ENCODE assay signal across 19 cellular contexts in genomic region chr2:210478661-210479060, GRCh38. TPM values are rescaled to one million over a fixed set of nuclear protein-coding genes. Genes with fewer than 3 reads are reported as not detected.
DNase-seq lines count a peak whose midpoint lies in the region; ATAC-seq and TF ChIP-seq lines count a peak whose summit lies in the region.
"Had no signal": no experiment of that assay in that cellular context is flagged by ENCODE, and none has a peak within 500 bp of the region (broad histone marks: within the 10 kb centered on the region; RNA-seq: fewer than 3 reads in every experiment).

No MANE protein-coding gene starts in this region.

- H3K9me3 Mint-ChIP-seq in activated T-cell treated with anti-CD3 and anti-CD28 coated beads, Interleukin-2, amount 50 U/mL, for 72 hours, result no peaks in the 10 kb centered on the region
- H3K9me3 Mint-ChIP-seq in HFFc6, result no peaks in the 10 kb centered on the region
- peaks cover 2% of the 10 kb centered on the region for H3K9me3 Mint-ChIP-seq in central memory CD8-positive, alpha-beta T cell
- H3K9me3 Mint-ChIP-seq in osteocyte (ENCODE audit: unreplicated experiment), result no peaks in the 10 kb centered on the region

- TF ChIP-seq CTCF in HFFc6 (IDR thresholded peaks at IDR 0.05) (no peak), osteocyte (IDR thresholded peaks at IDR 0.05) (no peak)

- H3K36me3 Mint-ChIP-seq in activated T-cell treated with anti-CD3 and anti-CD28 coated beads, Interleukin-2, amount 50 U/mL, for 72 hours (ENCODE audit: insufficient read depth in 2 of 2), result peaks cover 1 to 3% of the 10 kb centered on the region in 2 donors
- no peaks in the 10 kb centered on the region for H3K36me3 Mint-ChIP-seq in HFFc6 (ENCODE audit: low read depth)
- peaks cover 8% of the 10 kb centered on the region for H3K36me3 Mint-ChIP-seq in central memory CD8-positive, alpha-beta T cell (ENCODE audit: insufficient read depth)
- peaks cover under 1% of the 10 kb centered on the region for H3K36me3 Mint-ChIP-seq in osteocyte (ENCODE audit: unreplicated experiment)

- H3K4me1 Mint-ChIP-seq in activated T-cell treated with anti-CD3 and anti-CD28 coated beads, Interleukin-2, amount 50 U/mL, for 72 hours (ENCODE audit: low read depth), result peaks cover 34% of the 10 kb centered on the region
- peaks cover 32% of the 10 kb centered on the region for H3K4me1 Mint-ChIP-seq in HFFc6 (ENCODE audit: low read depth)
- peaks cover 53% of the 10 kb centered on the region for H3K4me1 Mint-ChIP-seq in central memory CD8-positive, alpha-beta T cell
- H3K4me1 Mint-ChIP-seq in osteocyte (ENCODE audit: unreplicated experiment), result peaks cover 29% of the 10 kb centered on the region

- H3K27ac Mint-ChIP-seq in activated T-cell treated with anti-CD3 and anti-CD28 coated beads, Interleukin-2, amount 50 U/mL, for 72 hours, result peak overlapping the region; percentile 99
- H3K27ac Mint-ChIP-seq in HFFc6, result no peak overlapping the region
- peak overlapping the region; percentile 98 for H3K27ac Mint-ChIP-seq in central memory CD8-positive, alpha-beta T cell (ENCODE audit: low read depth)
- H3K27ac Mint-ChIP-seq in osteocyte (ENCODE audit: unreplicated experiment), result no peak overlapping the region

- no peak for DNase-seq in activated T-cell treated with anti-CD3 and anti-CD28 coated beads, Interleukin-2, amount 50 U/mL, for 72 hours
- DNase-seq in activated T-cell treated with anti-CD3 and anti-CD28 coated beads, Interleukin-2, amount 50 U/mL, for 1 hour, result no peak
- no peak for DNase-seq in HFFc6
- no peak for DNase-seq in central memory CD8-positive, alpha-beta T cell (ENCODE audit: low spot score in 2 of 2)
- DNase-seq in osteocyte (ENCODE audit: extremely low spot score, unreplicated experiment), result no peak
- no peak for DNase-seq in NCI-H345 (lab: John Stamatoyannopoulos, UW)
- no peak for DNase-seq in NCI-H226
- DNase-seq: ACHN; activated CD4-positive, alpha-beta T cell treated with anti-CD3 and anti-CD28 coated beads for 4 hours; activated gamma-delta T cell; cortex of kidney; NCI-H187; right cardiac atrium; stimulated activated CD4-positive, alpha-beta T cell treated with anti-CD3 and anti-CD28 coated beads, Interleukin-15, amount 100 ng/mL, for 24 hours; stimulated activated CD8-positive, alpha-beta memory T cell treated with anti-CD3 and anti-CD28 coated beads, Interleukin-4, amount 100 ng/mL, for 48 hours; SW 1271; uterus had no signal

- H3K4me3 Mint-ChIP-seq in activated T-cell treated with anti-CD3 and anti-CD28 coated beads, Interleukin-2, amount 50 U/mL, for 72 hours, result peak overlapping the region; percentile 97 to 98
- H3K4me3 Mint-ChIP-seq in HFFc6 (peak overlapping the region; percentile 99), osteocyte (ENCODE audit: unreplicated experiment) (peak overlapping the region; percentile 96)
- peak overlapping the region; percentile 100 for H3K4me3 Mint-ChIP-seq in central memory CD8-positive, alpha-beta T cell

- H3K27me3 Mint-ChIP-seq in activated T-cell treated with anti-CD3 and anti-CD28 coated beads, Interleukin-2, amount 50 U/mL, for 72 hours (ENCODE audit: low read depth), result no peaks in the 10 kb centered on the region
- H3K27me3 Mint-ChIP-seq in HFFc6 (ENCODE audit: insufficient read depth) (no peaks in the 10 kb centered on the region; the same call in 1 of the 2 replicates), osteocyte (ENCODE audit: unreplicated experiment) (no peaks in the 10 kb centered on the region)
- H3K27me3 Mint-ChIP-seq in central memory CD8-positive, alpha-beta T cell, result no peaks in the 10 kb centered on the region

- no peak for ATAC-seq in activated T-cell treated with anti-CD3 and anti-CD28 coated beads, Interleukin-2, amount 50 U/mL, for 72 hours (replicated peaks in 1 of 2)
- no peak for ATAC-seq in central memory CD8-positive, alpha-beta T cell (replicated peaks; ENCODE audit: extremely low read depth, poor library complexity, severe bottlenecking)
- ATAC-seq in HG03039 (IDR thresholded peaks at IDR 0.05; ENCODE audit: unreplicated experiment), result no peak
- ATAC-seq: right cardiac atrium, Right ventricle myocardium inferior had no signal

RNA-seq across cellular contexts. Expression of gene LANCL1, which starts 2.1 kb away (rescaled TPM):
- 10 to 100 TPM; 49.1 to 56.4 TPM for total RNA-seq in activated T-cell treated with anti-CD3 and anti-CD28 coated beads, Interleukin-2, amount 50 U/mL, for 72 hours
- 10 to 100 TPM; 36.4 to 54.5 (median 43.8) TPM for total RNA-seq in HFFc6 (2021; fragmentation: NEBNext Ultra II Directional; extraction: Animal tissue kit (Norgen Biotek cat#: 25700))
- total RNA-seq in osteocyte, result 65.2 and 67.3 TPM in 2 replicates

Comparison
In these comparisons a context has a peak if more than half of its experiments do, and no peak if none do; other contexts are left out.
1. H3K27ac Mint-ChIP-seq: peak in activated T-cell treated with anti-CD3 and anti-CD28 coated beads, Interleukin-2, amount 50 U/mL, for 72 hours (single experiment) and central memory CD8-positive, alpha-beta T cell (single experiment); none in HFFc6 (single experiment) and osteocyte (single experiment).
2. Peak in every context shown above with its lines, with median percentiles within 50 percentile points of each other: H3K4me3 Mint-ChIP-seq.